1 cellular context compared by ENCODE assay signal in genomic region chr11:9600651-9601040, GRCh38.
TF ChIP-seq lines count a peak whose summit lies in the region.

No MANE protein-coding gene starts in this region.

TF ChIP-seq in IMR-90, 13 proteins besides CTCF, POLR2A, EP300 and RAD21 (continued from another document):
- TF ChIP-seq USF2 (IDR thresholded peaks at IDR 0.05; ENCODE audit: low read depth, low read length), result no peak
- TF ChIP-seq RFX5 (IDR thresholded peaks at IDR 0.05; ENCODE audit: low read depth, low read length), result no peak
- no peak for TF ChIP-seq CEBPB (IDR thresholded peaks at IDR 0.05; ENCODE audit: low read depth, low read length)
